Comparison of ENCODE assay signal across 1 cellular context in genomic region chr2:185891403-185891802, GRCh38.
TF ChIP-seq lines count a peak whose summit lies in the region.

No MANE protein-coding gene starts in this region.

TF ChIP-seq in HepG2, 621 proteins besides CTCF, POLR2A, EP300 and RAD21 (continued from another document):
- TF ChIP-seq ZBTB33 (CRISPR knock-in tag; IDR thresholded peaks at IDR 0.05) (no peak), CREM (IDR thresholded peaks at IDR 0.05) (no peak), CREM (CRISPR knock-in tag; IDR thresholded peaks at IDR 0.05) (no peak), HNF4A (CRISPR knock-in tag; IDR thresholded peaks at IDR 0.05) (peak; percentile 83), PAXIP1 (CRISPR knock-in tag; conservative IDR thresholded peaks at IDR 0.05) (peak; percentile 53), ZFP37 (CRISPR knock-in tag; IDR thresholded peaks at IDR 0.05; ENCODE audit: borderline replicate concordance) (no peak), MAFK (conservative IDR thresholded peaks at IDR 0.05 in 1 of 2, IDR thresholded peaks at IDR 0.05 in 1 of 2; ENCODE audit: low read length in 2 of 2) (no peak), ZBTB43 (CRISPR knock-in tag; conservative IDR thresholded peaks at IDR 0.05) (0 out of 2 replicates have a peak, but pooled peaks have one; percentile 48), ATF3 (CRISPR knock-in tag; IDR thresholded peaks at IDR 0.05) (no peak), ADNP (CRISPR knock-in tag; IDR thresholded peaks at IDR 0.05) (no peak), HNF4G (IDR thresholded peaks at IDR 0.05; ENCODE audit: borderline replicate concordance, low read depth, low read length) (peak; percentile 74; the same call in 1 of the 2 replicates), HNF4G (CRISPR knock-in tag; IDR thresholded peaks at IDR 0.05; ENCODE audit: borderline replicate concordance, low read depth) (no peak), ZSCAN12 (CRISPR knock-in tag; IDR thresholded peaks at IDR 0.05) (no peak), ZNF414 (CRISPR knock-in tag; IDR thresholded peaks at IDR 0.05) (no peak), FOXP4 (CRISPR knock-in tag; IDR thresholded peaks at IDR 0.05) (no peak), HHEX (CRISPR knock-in tag; IDR thresholded peaks at IDR 0.05) (no peak), ZBTB49 (CRISPR knock-in tag; IDR thresholded peaks at IDR 0.05; ENCODE audit: borderline replicate concordance) (no peak), SOX13 (IDR thresholded peaks at IDR 0.05) (no peak), SOX13 (CRISPR knock-in tag; conservative IDR thresholded peaks at IDR 0.05 in 1 of 2, IDR thresholded peaks at IDR 0.05 in 1 of 2) (0 out of 4 replicates have a peak, but pooled peaks of 1 of the 2 experiments have one; percentile 8), GATAD2A (CRISPR knock-in tag; IDR thresholded peaks at IDR 0.05) (0 out of 2 replicates have a peak, but pooled peaks have one; percentile 12), FOXJ3 (CRISPR knock-in tag; IDR thresholded peaks at IDR 0.05; ENCODE audit: borderline replicate concordance) (0 out of 2 replicates have a peak, but pooled peaks have one; percentile 15), ZGPAT (CRISPR knock-in tag; IDR thresholded peaks at IDR 0.05) (no peak), ZNF766 (CRISPR knock-in tag; IDR thresholded peaks at IDR 0.05; ENCODE audit: borderline replicate concordance) (no peak)
